ENCODE assay signal across 8 cellular contexts in the genomic region with DNA sequence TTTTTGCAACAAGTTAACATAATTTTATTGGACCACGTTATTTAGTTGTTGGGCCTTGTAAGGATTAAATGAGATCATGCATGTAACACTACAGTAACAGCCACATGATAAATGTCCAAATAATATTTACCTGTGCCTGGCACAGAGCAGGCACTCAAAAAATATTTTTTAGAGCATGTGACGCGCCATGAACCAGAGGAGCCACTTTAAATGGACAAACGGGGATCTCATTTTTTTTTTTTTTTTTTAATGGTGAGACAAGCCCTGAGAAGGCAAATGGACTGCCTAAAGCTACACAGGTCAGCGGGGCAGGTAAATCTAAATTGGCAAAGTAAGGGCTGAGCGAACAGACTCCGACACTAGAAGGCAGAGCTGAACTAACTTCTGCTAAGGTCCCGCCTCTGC. TPM values are rescaled to one million over a fixed set of nuclear protein-coding genes. Genes with fewer than 3 reads are reported as not detected.
DNase-seq lines count a peak whose midpoint lies in the region; TF ChIP-seq lines count a peak whose summit lies in the region.

No MANE protein-coding gene starts in this region.

- H3K36me3 Mint-ChIP-seq in neural crest cell (ENCODE audit: low read depth), result peaks cover 24% of the 10 kb centered on the region

- H3K4me1 ChIP-seq in duodenal mucosa (ENCODE audit: control insufficient read depth in 1 of 2, insufficient read depth in 2 of 2, low read length in 2 of 2), result peaks cover 30 to 40% of the 10 kb centered on the region in 2 donors

- H3K36me3 ChIP-seq in MG63 (peaks cover 40% of the 10 kb centered on the region), duodenal mucosa (ENCODE audit: control insufficient read depth in 1 of 2, insufficient read depth in 2 of 2, low read length in 2 of 2) (peaks cover 27 to 32% of the 10 kb centered on the region in 2 donors)

- H3K27me3 ChIP-seq in MG63 (peaks cover 14% of the 10 kb centered on the region), duodenal mucosa (ENCODE audit: control insufficient read depth in 1 of 2, insufficient read depth in 2 of 2, low read length in 2 of 2) (peaks cover 0 to under 1% of the 10 kb centered on the region in 2 donors)

- no peak overlapping the region for H3K27ac Mint-ChIP-seq in neural crest cell (ENCODE audit: unreplicated experiment)

- TF ChIP-seq CTCF in C4-2B (conservative IDR thresholded peaks at IDR 0.05) (no peak; the same call in 1 of the 2 replicates), neural crest cell (conservative IDR thresholded peaks at IDR 0.05) (no peak)

- H3K27me3 Mint-ChIP-seq in neural crest cell (ENCODE audit: low read depth), result peaks cover 43% of the 10 kb centered on the region

- H3K9me3 ChIP-seq in MG63 (no peaks in the 10 kb centered on the region), duodenal mucosa (ENCODE audit: control insufficient read depth in 1 of 2, low read length in 2 of 2) (no peaks in the 10 kb centered on the region)

- peak overlapping the region in 1 of 2 donors; percentile 38 for H3K9ac ChIP-seq in duodenal mucosa (ENCODE audit: low read depth in 1 of 2, low read length in 2 of 2)

- peak overlapping the region; percentile 94 for H3K4me3 Mint-ChIP-seq in neural crest cell

- H3K27ac ChIP-seq in C4-2B (peak overlapping the region; percentile 92), duodenal mucosa (ENCODE audit: low read depth, low read length) (no peak overlapping the region)

- peak overlapping the region; percentile 100 for H3K4me3 ChIP-seq in MG63
- H3K4me3 ChIP-seq in duodenal mucosa (ENCODE audit: low read depth in 1 of 2, low read length in 2 of 2), result peak overlapping the region; percentile 47 to 96

- H3K9me3 Mint-ChIP-seq in neural crest cell, result no peaks in the 10 kb centered on the region

- peaks cover 40% of the 10 kb centered on the region for H3K4me1 Mint-ChIP-seq in neural crest cell

- no peak for DNase-seq in MG63
- no peak for DNase-seq in neural crest cell (ENCODE audit: low read depth, low spot score)
- no peak for DNase-seq in GM03348 (ENCODE audit: low spot score)
- no peak for DNase-seq in COLO829 (ENCODE audit: low spot score)
- DNase-seq in LoVo (ENCODE audit: low spot score), result no peak
- DNase-seq in cerebellar cortex (ENCODE audit: low spot score), result no peak

RNA-seq across cellular contexts. Expression of a gene that starts 0.8 kb away (rescaled TPM):
- 1,133 and 2,559 TPM in 2 replicates for total RNA-seq in MG63 (2014; rRNA removed; shearing (Covaris generic); ENCODE audit: low replicate concordance)
- total RNA-seq in neural crest cell, result 2,492 and 2,613 TPM in 2 replicates

RNA-seq across cellular contexts. Expression of a gene that starts 14.4 kb away (rescaled TPM):
- total RNA-seq in MG63 (2014; rRNA removed; shearing (Covaris generic); ENCODE audit: low replicate concordance), result not detected in 2 replicates
- not detected in 2 replicates for total RNA-seq in neural crest cell

RNA-seq across cellular contexts. Expression of a gene that starts 14.7 kb away (rescaled TPM):
- total RNA-seq in MG63 (2014; rRNA removed; shearing (Covaris generic); ENCODE audit: low replicate concordance), result not detected in 2 replicates
- not detected in 2 replicates for total RNA-seq in neural crest cell

RNA-seq across cellular contexts. Expression of a gene that starts 17.9 kb away (rescaled TPM):
- 0.07 TPM in 1 of 2 replicates, not detected in the other for total RNA-seq in MG63 (2014; rRNA removed; shearing (Covaris generic); ENCODE audit: low replicate concordance)
- total RNA-seq in neural crest cell, result 0.32 and 0.70 TPM in 2 replicates

RNA-seq across cellular contexts. Expression of a gene that starts 23.8 kb away (rescaled TPM):
- total RNA-seq in MG63 (2014; rRNA removed; shearing (Covaris generic); ENCODE audit: low replicate concordance), result 107 and 142 TPM in 2 replicates
- 62.3 and 69.9 TPM in 2 replicates for total RNA-seq in neural crest cell
